25 cellular contexts compared by ENCODE assay signal in the genomic region with DNA sequence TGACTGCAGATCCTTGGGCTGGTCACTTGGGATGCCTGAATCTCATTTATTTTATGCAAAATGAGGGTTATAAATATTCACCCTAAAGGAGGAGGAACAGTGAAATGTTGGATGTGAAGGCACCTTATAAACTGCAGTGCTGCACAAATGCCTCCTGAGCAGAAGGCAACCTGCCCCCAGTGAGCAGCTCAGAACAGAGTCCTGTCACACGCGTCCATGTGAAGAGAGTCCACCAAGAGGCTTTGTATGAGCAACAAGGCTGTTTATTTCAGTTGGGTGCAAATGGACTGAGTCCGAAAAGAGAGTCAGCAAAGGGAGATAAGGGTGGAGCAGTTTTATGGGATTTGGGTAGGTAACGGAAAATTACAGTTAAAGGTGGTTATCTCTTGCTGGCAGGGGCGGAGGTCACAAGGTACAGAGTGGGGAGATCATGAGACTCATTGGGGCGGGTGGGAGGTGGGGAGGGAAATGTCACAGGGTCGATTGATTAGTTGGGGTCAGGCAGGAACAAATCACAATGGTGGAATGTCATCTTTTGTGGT.
"Had no signal": no experiment of that assay in that cellular context is flagged by ENCODE, and none has a peak within 500 bp of the region (broad histone marks: within the 10 kb centered on the region; RNA-seq: fewer than 3 reads in every experiment).

No MANE protein-coding gene starts in this region.

- H3K4me3 ChIP-seq: colonic mucosa, gastrocnemius medialis, left lung, neural progenitor cell, ovary, psoas muscle, thoracic aorta, tibial nerve, upper lobe of left lung had no signal

- H3K4me2 ChIP-seq: neural progenitor cell had no signal

- H3K36me3 ChIP-seq: colonic mucosa, gastrocnemius medialis, left lung, neural progenitor cell, ovary, thoracic aorta, tibial nerve, upper lobe of left lung had no signal

- DNase-seq: colonic mucosa; effector CD8-positive, alpha-beta T cell; endodermal cell; gastrocnemius medialis; head of caudate nucleus; left cardiac atrium; left lung; mammary epithelial cell; mesendoderm; midbrain; naive thymus-derived CD4-positive, alpha-beta T cell; ovary; posterior cingulate gyrus; psoas muscle; right cardiac atrium; small intestine; stimulated activated CD4-positive, alpha-beta T cell treated with anti-CD3 and anti-CD28 coated beads, Interleukin-15, amount 100 ng/mL, for 24 hours; stimulated activated CD4-positive, alpha-beta T cell treated with anti-CD3 and anti-CD28 coated beads, Interleukin-2, amount 100 ng/mL, for 48 hours; stimulated activated naive B cell treated with anti-CD40 and anti-IgM and Interleukin-4, amounts not matched to agents 10 μg/mL and 1 μg/mL and 100 μg/mL, for 72 hours; upper lobe of left lung had no signal

- H3K4me1 ChIP-seq: colonic mucosa had no signal

- H3K27me3 ChIP-seq: colonic mucosa, gastrocnemius medialis, left lung, neural progenitor cell, ovary, tibial nerve, upper lobe of left lung had no signal

- FAIRE-seq: islet of Langerhans, small intestine, urothelium cell line had no signal

- H3K27ac ChIP-seq: colonic mucosa, gastrocnemius medialis, left lung, neural progenitor cell, ovary, psoas muscle, thoracic aorta, tibial nerve, upper lobe of left lung had no signal

- H3K9ac ChIP-seq: neural progenitor cell had no signal

- H2AFZ ChIP-seq: neural progenitor cell had no signal

- ATAC-seq: gastrocnemius medialis; left cardiac atrium; left lung; naive thymus-derived CD4-positive, alpha-beta T cell; psoas muscle; right cardiac atrium; stimulated activated naive B cell treated with anti-CD40 and anti-IgM and Interleukin-4, amounts not matched to agents 10 μg/mL and 1 μg/mL and 100 μg/mL, for 72 hours had no signal

- H3K9me3 ChIP-seq: colonic mucosa, gastrocnemius medialis, ovary, psoas muscle, upper lobe of left lung had no signal
